18 cellular contexts compared by ENCODE assay signal in the genomic region with DNA sequence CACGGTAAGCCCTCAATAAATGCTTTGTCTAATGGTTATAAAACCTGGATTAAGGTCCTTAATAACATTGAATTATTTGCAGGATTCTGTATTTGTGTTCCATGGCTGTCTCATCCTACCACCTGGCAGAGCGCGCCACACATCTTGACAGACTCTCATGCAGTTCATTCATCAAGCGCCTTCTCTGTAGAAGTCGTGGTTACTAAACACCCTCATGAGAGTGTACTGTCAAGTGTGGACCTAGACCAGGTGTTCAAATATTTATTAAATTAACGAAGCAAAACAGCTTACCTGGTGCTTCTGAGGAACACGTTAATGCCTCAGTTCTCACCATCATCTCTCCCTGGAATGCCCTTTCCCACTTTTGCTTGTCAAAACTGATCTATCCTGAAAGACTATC.
DNase-seq lines count a peak whose midpoint lies in the region.
"Had no signal": no experiment of that assay in that cellular context is flagged by ENCODE, and none has a peak within 500 bp of the region (broad histone marks: within the 10 kb centered on the region; RNA-seq: fewer than 3 reads in every experiment).

No MANE protein-coding gene starts in this region.

- DNase-seq in NCI-H1417 (lab: John Stamatoyannopoulos, UW) (peak; percentile 17 to 76 (median 32)), NCI-H1417 treated with DMSO at 0.1 percent for 48 hours (lab: John Stamatoyannopoulos, UW) (no peak), DMS53 (lab: John Stamatoyannopoulos, UW) (peak; percentile 75), NCI-H524 treated with DMSO at 0.1 percent for 48 hours (lab: John Stamatoyannopoulos, UW) (peak; percentile 64), SHP77 (lab: John Stamatoyannopoulos, UW) (peak; percentile 8 to 40), iPS-NIHi11 (ENCODE audit: low spot score) (no peak), hypothalamus (lab: John Stamatoyannopoulos, UW) (no peak), foreskin melanocyte (no peak)
- DNase-seq: 8988T; CD8-positive, alpha-beta memory T cell; DMS79 treated with DMSO at 0.1 percent for 48 hours; NCI-H1092 treated with DMSO at 0.1 percent for 48 hours; NCI-H187; NCI-H2171; NCI-H446; NK-92 treated with Interleukin-12 subunit alpha and Interleukin-12 subunit beta, amount 100 ng/mL, for 24 hours; SJCRH30; T-cell had no signal

Comparison
In these comparisons a context has a peak if more than half of its experiments do, and no peak if none do; other contexts are left out.
1. DNase-seq: peak in NCI-H1417 (3 of 3), DMS53 (single experiment), NCI-H524 treated with DMSO at 0.1 percent for 48 hours (single experiment) and SHP77 (2 of 2); none in NCI-H1417 treated with DMSO at 0.1 percent for 48 hours (single experiment), iPS-NIHi11 (single experiment), hypothalamus (0 of 51) and foreskin melanocyte (single experiment).